In genomic region chr9:3868012-3868411, GRCh38 we compare ENCODE assay signal across 14 cellular contexts.
DNase-seq lines count a peak whose midpoint lies in the region; ATAC-seq, FAIRE-seq and TF ChIP-seq lines count a peak whose summit lies in the region.
"Had no signal": no experiment of that assay in that cellular context is flagged by ENCODE, and none has a peak within 500 bp of the region (broad histone marks: within the 10 kb centered on the region; RNA-seq: fewer than 3 reads in every experiment).

No MANE protein-coding gene starts in this region.

- H3K36me3 ChIP-seq in endothelial cell of umbilical vein (ENCODE audit: control insufficient read depth in 2 of 2, extremely low read depth in 1 of 2, insufficient read depth in 2 of 2, low read length in 2 of 2) = no peaks in the 10 kb centered on the region
- H3K36me3 ChIP-seq in right lobe of liver = no peaks in the 10 kb centered on the region

- H3K27me3 ChIP-seq in endothelial cell of umbilical vein (ENCODE audit: control insufficient read depth in 2 of 2, insufficient read depth in 2 of 2, low read length in 2 of 2) (peaks cover 0 to 16% of the 10 kb centered on the region in 2 experiments), right lobe of liver (no peaks in the 10 kb centered on the region)

- H3K4me1 ChIP-seq in endothelial cell of umbilical vein (ENCODE audit: control insufficient read depth, extremely low read depth, insufficient read depth, low read length) (peaks cover 6% of the 10 kb centered on the region), right lobe of liver (no peaks in the 10 kb centered on the region)

- no peak overlapping the region for H3K27ac Mint-ChIP-seq in activated CD8-positive, alpha-beta T cell treated with anti-CD3 and anti-CD28 coated beads for 36 hours
- H3K27ac Mint-ChIP-seq: activated CD4-positive, alpha-beta T cell treated with anti-CD3 and anti-CD28 coated beads, Interleukin-2, amount 10 ng/mL, durations not matched to agents 7 days and 5 days; H9; stimulated activated naive CD8-positive, alpha-beta T cell treated with anti-CD3 and anti-CD28 coated beads, Interleukin-15, Interleukin-2, amounts not matched to agents 100 ng/mL and 50 ng/mL, for 24 hours had no signal

- no peak for TF ChIP-seq POLR2A in endothelial cell of umbilical vein (IDR thresholded peaks at IDR 0.05; ENCODE audit: low read depth, low read length)
- TF ChIP-seq POLR2A in right lobe of liver (IDR thresholded peaks at IDR 0.05) = no peak

- intact Hi-C loops in endothelial cell of umbilical vein (cut with micrococcal nuclease) (no loop called here), right lobe of liver (cut with DNase I) (no loop called here)
- intact Hi-C loops in activated CD8-positive, alpha-beta T cell treated with anti-CD3 and anti-CD28 coated beads for 36 hours (cut with micrococcal nuclease) = loop anchor here (10.0 kb wide), 1 partner anchor 63 kb away; no protein-coding TSS in a partner anchor

- H3K9ac ChIP-seq in endothelial cell of umbilical vein (replicated peaks; ENCODE audit: extremely low read depth, insufficient read depth, low read length) = no peak overlapping the region

- dilution Hi-C loops in endothelial cell of umbilical vein (cut with MboI; ENCODE audit: extremely low pct_ligation_motif_present, low sequenced_read_pairs) = no loop called here

- H3K4me3 ChIP-seq in endothelial cell of umbilical vein (replicated peaks in 1 of 3; ENCODE audit: insufficient read depth in 1 of 3, low read depth in 1 of 3, low read length in 3 of 3) (no peak overlapping the region), right lobe of liver (no peak overlapping the region)

- POLR2A ChIA-PET in endothelial cell of umbilical vein (lab: Charles Lee) = no interaction called here
- POLR2A ChIA-PET in activated CD8-positive, alpha-beta T cell treated with anti-CD3 and anti-CD28 coated beads for 36 hours (lab: Charles Lee) = no interaction called here

- H3K27ac ChIP-seq in endothelial cell of umbilical vein (ENCODE audit: insufficient read depth, low read depth, low read length) (no peak overlapping the region), right lobe of liver (no peak overlapping the region)

- 52% methylated on average over 3 of the region's 3 CpGs for WGBS in right lobe of liver (ENCODE audit: insufficient coverage, low coverage, low lambda C conversion rate, missing lambda C conversion rate)

- DNase-seq in endothelial cell of umbilical vein (ENCODE audit: low read depth, low spot score) (no peak), dermis blood vessel endothelial cell (no peak), right lobe of liver (no peak), AG08396 (ENCODE audit: low spot score) (no peak)
- no peak for DNase-seq in activated CD8-positive, alpha-beta T cell treated with anti-CD3 and anti-CD28 coated beads for 36 hours
- DNase-seq: activated CD4-positive, alpha-beta T cell treated with anti-CD3 and anti-CD28 coated beads, Interleukin-2, amount 10 ng/mL, durations not matched to agents 7 days and 5 days; COR-L47; H9; NCI-H774 had no signal

- no peaks in the 10 kb centered on the region for H3K9me3 ChIP-seq in endothelial cell of umbilical vein (replicated peaks; ENCODE audit: control insufficient read depth, insufficient read depth, low read length)
- H3K9me3 ChIP-seq in right lobe of liver = no peaks in the 10 kb centered on the region

- peak; percentile 92 for ATAC-seq in GM18520 (IDR thresholded peaks at IDR 0.05; ENCODE audit: unreplicated experiment)
- peak; percentile 92 for ATAC-seq in GM19452 (IDR thresholded peaks at IDR 0.05; ENCODE audit: unreplicated experiment)
- peak; percentile 93 for ATAC-seq in HG02973 (IDR thresholded peaks at IDR 0.05; ENCODE audit: unreplicated experiment)
- ATAC-seq in activated CD8-positive, alpha-beta T cell treated with anti-CD3 and anti-CD28 coated beads for 36 hours = no peak
- ATAC-seq in right lobe of liver = no peak

- H3K4me2 ChIP-seq in endothelial cell of umbilical vein (ENCODE audit: insufficient read depth, low read length) = no peak overlapping the region

- no peak overlapping the region for H2AFZ ChIP-seq in endothelial cell of umbilical vein (ENCODE audit: low read depth, low read length)

- H3K9me3 Mint-ChIP-seq in activated CD8-positive, alpha-beta T cell treated with anti-CD3 and anti-CD28 coated beads for 36 hours = no peaks in the 10 kb centered on the region
- H3K9me3 Mint-ChIP-seq: stimulated activated naive CD8-positive, alpha-beta T cell treated with anti-CD3 and anti-CD28 coated beads, Interleukin-15, Interleukin-2, amounts not matched to agents 100 ng/mL and 50 ng/mL, for 24 hours had no signal

- H3K36me3 Mint-ChIP-seq in activated CD8-positive, alpha-beta T cell treated with anti-CD3 and anti-CD28 coated beads for 36 hours (ENCODE audit: low read depth) = peaks cover 2% of the 10 kb centered on the region

- no TSS peak for BruUV-seq in endothelial cell of umbilical vein (replicated peaks; lab: Mats Ljungman, UMichigan)

- H3K27me3 Mint-ChIP-seq in activated CD8-positive, alpha-beta T cell treated with anti-CD3 and anti-CD28 coated beads for 36 hours = peaks cover 15% of the 10 kb centered on the region
- H3K27me3 Mint-ChIP-seq: activated CD4-positive, alpha-beta T cell treated with anti-CD3 and anti-CD28 coated beads, Interleukin-2, amount 10 ng/mL, durations not matched to agents 7 days and 5 days had no signal

- H3K79me2 ChIP-seq in endothelial cell of umbilical vein (ENCODE audit: control insufficient read depth, insufficient read depth, low read length) = no peaks in the 10 kb centered on the region

- no peaks in the 10 kb centered on the region for H4K20me1 ChIP-seq in endothelial cell of umbilical vein (replicated peaks; ENCODE audit: control insufficient read depth, extremely low read depth, insufficient read depth, low read length)

- CTCF ChIA-PET in endothelial cell of umbilical vein (lab: Charles Lee) = no interaction called here
- CTCF ChIA-PET in activated CD8-positive, alpha-beta T cell treated with anti-CD3 and anti-CD28 coated beads for 36 hours (lab: Charles Lee) = no interaction called here

- H3K4me1 Mint-ChIP-seq in activated CD8-positive, alpha-beta T cell treated with anti-CD3 and anti-CD28 coated beads for 36 hours (ENCODE audit: low read depth) = no peaks in the 10 kb centered on the region
- H3K4me1 Mint-ChIP-seq: activated CD4-positive, alpha-beta T cell treated with anti-CD3 and anti-CD28 coated beads, Interleukin-2, amount 10 ng/mL, durations not matched to agents 7 days and 5 days had no signal

- H3K4me3 Mint-ChIP-seq in activated CD8-positive, alpha-beta T cell treated with anti-CD3 and anti-CD28 coated beads for 36 hours = no peak overlapping the region
- H3K4me3 Mint-ChIP-seq: activated CD4-positive, alpha-beta T cell treated with anti-CD3 and anti-CD28 coated beads, Interleukin-2, amount 10 ng/mL, durations not matched to agents 7 days and 5 days; H9; stimulated activated naive CD8-positive, alpha-beta T cell treated with anti-CD3 and anti-CD28 coated beads, Interleukin-15, Interleukin-2, amounts not matched to agents 100 ng/mL and 50 ng/mL, for 24 hours had no signal

- FAIRE-seq in endothelial cell of umbilical vein (lab: Jason Lieb, UNC) = peak; percentile 15
- FAIRE-seq: HTR-8/SVneo had no signal

- no peaks in the 10 kb centered on the region for H3K9me1 ChIP-seq in endothelial cell of umbilical vein (replicated peaks; ENCODE audit: control insufficient read depth, extremely low read depth, insufficient read depth, low read length)

- no peak for TF ChIP-seq CTCF in endothelial cell of umbilical vein (IDR thresholded peaks at IDR 0.05; ENCODE audit: extremely low read depth in 1 of 2, insufficient read depth in 1 of 2, low read depth in 1 of 2, low read length in 2 of 2)
- TF ChIP-seq CTCF in activated CD8-positive, alpha-beta T cell treated with anti-CD3 and anti-CD28 coated beads for 36 hours (IDR thresholded peaks at IDR 0.05) = no peak
- no peak for TF ChIP-seq CTCF in right lobe of liver (IDR thresholded peaks at IDR 0.05)

TF ChIP-seq in endothelial cell of umbilical vein, 7 proteins besides CTCF, POLR2A, EP300 and RAD21:
- TF ChIP-seq EZH2 (IDR thresholded peaks at IDR 0.05; ENCODE audit: borderline replicate concordance, low read depth, low read length, severe bottlenecking) (no peak), JUN (IDR thresholded peaks at IDR 0.05; ENCODE audit: borderline replicate concordance, insufficient read depth, insufficient read length, low read depth) (no peak), GATA2 (IDR thresholded peaks at IDR 0.05; ENCODE audit: insufficient read depth, insufficient read length, low read depth, low read length) (no peak), FOS (IDR thresholded peaks at IDR 0.05; ENCODE audit: borderline replicate concordance, insufficient read depth, low read length) (no peak), POLR2AphosphoS5 (IDR thresholded peaks at IDR 0.05; ENCODE audit: insufficient read depth, low read depth, low read length) (no peak), MAX (IDR thresholded peaks at IDR 0.05; ENCODE audit: insufficient read depth, insufficient read length) (no peak), MYC (IDR thresholded peaks at IDR 0.05; ENCODE audit: low read depth, low read length) (no peak)

Comparison
In these comparisons a context has a peak if more than half of its experiments do, and no peak if none do; other contexts are left out.
1. ATAC-seq: peak in GM18520 (single experiment), GM19452 (single experiment) and HG02973 (single experiment); none in activated CD8-positive, alpha-beta T cell treated with anti-CD3 and anti-CD28 coated beads for 36 hours (single experiment) and right lobe of liver (0 of 4).